ENCODE assay signal across 9 cellular contexts in genomic region chr17:49495842-49496182, GRCh38. TPM values are rescaled to one million over a fixed set of nuclear protein-coding genes. Genes with fewer than 3 reads are reported as not detected.
DNase-seq lines count a peak whose midpoint lies in the region; ATAC-seq and TF ChIP-seq lines count a peak whose summit lies in the region.
"Had no signal": no experiment of that assay in that cellular context is flagged by ENCODE, and none has a peak within 500 bp of the region (broad histone marks: within the 10 kb centered on the region; RNA-seq: fewer than 3 reads in every experiment).

No MANE protein-coding gene starts in this region.

- no peaks in the 10 kb centered on the region for H3K36me3 ChIP-seq in BE2C
- no peaks in the 10 kb centered on the region for H3K36me3 ChIP-seq in Karpas-422 (ENCODE audit: insufficient read depth, low read length)
- H3K36me3 ChIP-seq: neutrophil had no signal

- H3K27ac Mint-ChIP-seq in naive thymus-derived CD8-positive, alpha-beta T cell = peak overlapping the region in 2 of 10 donors; percentile 6 to 51

- H4K20me1 ChIP-seq in Karpas-422 (ENCODE audit: insufficient read depth, low read depth, low read length) = no peaks in the 10 kb centered on the region

- no peaks in the 10 kb centered on the region for H3K9me2 ChIP-seq in Karpas-422 (replicated peaks; ENCODE audit: insufficient read depth, low read length)

- peak overlapping the region; percentile 82; the same call in 1 of the 2 replicates for H2AFZ ChIP-seq in Karpas-422 (ENCODE audit: low read length)

- no peaks in the 10 kb centered on the region for H3K4me1 ChIP-seq in BE2C
- peaks cover 19% of the 10 kb centered on the region for H3K4me1 ChIP-seq in Karpas-422 (ENCODE audit: low read length)

- ATAC-seq in naive thymus-derived CD8-positive, alpha-beta T cell = no peak
- ATAC-seq in GM19455 (IDR thresholded peaks at IDR 0.05; ENCODE audit: unreplicated experiment) = no peak

- peaks cover 19 to 42% (median 35%) of the 10 kb centered on the region in 5 donors for H3K27me3 Mint-ChIP-seq in naive thymus-derived CD8-positive, alpha-beta T cell

- H3K79me2 ChIP-seq in Karpas-422 (ENCODE audit: low read length) = no peaks in the 10 kb centered on the region

- H3K4me3 ChIP-seq in BE2C (ENCODE audit: low read depth, low read length) = peak overlapping the region; percentile 56
- H3K4me3 ChIP-seq in Karpas-422 (ENCODE audit: low read length) = peak overlapping the region; percentile 68
- peak overlapping the region; percentile 34 to 77 (median 61) for H3K4me3 ChIP-seq in dorsolateral prefrontal cortex

- H3K4me2 ChIP-seq in Karpas-422 (ENCODE audit: low read depth, low read length, poor library complexity, severe bottlenecking) = peak overlapping the region; percentile 72

- POLR2A ChIA-PET in naive thymus-derived CD8-positive, alpha-beta T cell (lab: Charles Lee) = interaction anchor here (1.2 kb wide), 1 partner anchor 25 kb away, joined by 3 read pairs; no protein-coding TSS in a partner anchor

- H3K9me3 ChIP-seq in BE2C (no peaks in the 10 kb centered on the region), Karpas-422 (ENCODE audit: low read length) (no peaks in the 10 kb centered on the region)
- H3K9me3 ChIP-seq: neutrophil had no signal

- intact Hi-C loops in dorsolateral prefrontal cortex (cut with DNase I) = loop anchor here (1.0 to 10.0 kb wide), 6 partner anchors 53 to 304 kb away; partner anchors contain the start of gene PHB1 (in 1 of the 2)

- H3K4me1 Mint-ChIP-seq in naive thymus-derived CD8-positive, alpha-beta T cell = peaks cover 11 to 43% (median 29%) of the 10 kb centered on the region in 4 donors

- H3K36me3 Mint-ChIP-seq in naive thymus-derived CD8-positive, alpha-beta T cell = no peaks in the 10 kb centered on the region

- peak overlapping the region; percentile 73 to 89 (median 81) for H3K4me3 Mint-ChIP-seq in naive thymus-derived CD8-positive, alpha-beta T cell

- peak overlapping the region; percentile 65 for H3K9ac ChIP-seq in Karpas-422 (ENCODE audit: low read length)

- TF ChIP-seq CTCF in BE2C (IDR thresholded peaks at IDR 0.05; ENCODE audit: low read depth, low read length) = no peak
- TF ChIP-seq CTCF in dorsolateral prefrontal cortex (IDR thresholded peaks at IDR 0.05 in 54 of 56, conservative IDR thresholded peaks at IDR 0.05 in 2 of 56; ENCODE audit: low read depth in 1 of 56, partially characterized antibody in 56 of 56) = no peak

- no peak overlapping the region for H3K27ac ChIP-seq in Karpas-422 (ENCODE audit: low read length)
- H3K27ac ChIP-seq in dorsolateral prefrontal cortex = peak overlapping the region in 3 of 59 donors; percentile 49 to 57 (median 55)
- H3K27ac ChIP-seq: neutrophil had no signal

- peaks cover 27% of the 10 kb centered on the region for H3K27me3 ChIP-seq in BE2C
- H3K27me3 ChIP-seq in Karpas-422 (ENCODE audit: low read length) = no peaks in the 10 kb centered on the region
- peaks cover 0 to 61% (median 44%) of the 10 kb centered on the region in 45 donors for H3K27me3 ChIP-seq in dorsolateral prefrontal cortex

- DNase-seq in BE2C (no peak), Karpas-422 (no peak), dorsolateral prefrontal cortex (peak in 1 of 10 donors; percentile 10), T-helper 9 cell (no peak), activated gamma-delta T cell treated with Interleukin-2 at 50 U/mL for 16 hours (no peak), DMS79 (lab: John Stamatoyannopoulos, UW) (no peak)
- peak in 1 of 10 donors; percentile 17 for DNase-seq in naive thymus-derived CD8-positive, alpha-beta T cell

- H3K9me3 Mint-ChIP-seq in naive thymus-derived CD8-positive, alpha-beta T cell = no peaks in the 10 kb centered on the region

RNA-seq across cellular contexts. Expression of gene NGFR, which starts 0.7 kb away (rescaled TPM):
- 0.48 TPM for polyA plus RNA-seq in BE2C (2012; ENCODE audit: insufficient read depth, insufficient read length, low read depth)
- 0.07 TPM in 1 of 2 replicates, not detected in the other for total RNA-seq in Karpas-422 (2014; rRNA removed; shearing (Covaris generic); ENCODE audit: low replicate concordance)
- 10 to 100 TPM in 16 of 120 experiments, 1 to 10 TPM in 103, under 1 TPM in 1; 0.63 to 36.0 (median 4.1) TPM for total RNA-seq in dorsolateral prefrontal cortex
- under 1 TPM in 1 of 2 experiments, not detected in 1; 0.47 TPM for total RNA-seq in naive thymus-derived CD8-positive, alpha-beta T cell
- polyA plus RNA-seq in naive thymus-derived CD8-positive, alpha-beta T cell = not detected
